In the genomic region with DNA sequence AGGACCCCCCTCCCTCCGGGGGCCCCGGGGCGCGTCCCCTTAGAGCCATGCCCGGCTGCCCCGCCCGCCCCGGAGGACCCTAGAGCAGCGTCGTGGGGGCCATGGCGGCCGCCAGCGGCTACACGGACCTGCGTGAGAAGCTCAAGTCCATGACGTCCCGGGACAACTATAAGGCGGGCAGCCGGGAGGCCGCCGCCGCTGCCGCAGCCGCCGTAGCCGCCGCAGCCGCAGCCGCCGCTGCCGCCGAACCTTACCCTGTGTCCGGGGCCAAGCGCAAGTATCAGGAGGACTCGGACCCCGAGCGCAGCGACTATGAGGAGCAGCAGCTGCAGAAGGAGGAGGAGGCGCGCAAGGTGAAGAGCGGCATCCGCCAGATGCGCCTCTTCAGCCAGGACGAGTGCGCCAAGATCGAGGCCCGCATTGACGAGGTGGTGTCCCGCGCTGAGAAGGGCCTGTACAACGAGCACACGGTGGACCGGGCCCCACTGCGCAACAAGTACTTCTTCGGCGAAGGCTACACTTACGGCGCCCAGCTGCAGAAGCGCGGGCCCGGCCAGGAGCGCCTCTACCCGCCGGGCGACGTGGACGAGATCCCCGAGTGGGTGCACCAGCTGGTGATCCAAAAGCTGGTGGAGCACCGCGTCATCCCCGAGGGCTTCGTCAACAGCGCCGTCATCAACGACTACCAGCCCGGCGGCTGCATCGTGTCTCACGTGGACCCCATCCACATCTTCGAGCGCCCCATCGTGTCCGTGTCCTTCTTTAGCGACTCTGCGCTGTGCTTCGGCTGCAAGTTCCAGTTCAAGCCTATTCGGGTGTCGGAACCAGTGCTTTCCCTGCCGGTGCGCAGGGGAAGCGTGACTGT, we compare ENCODE assay signal across 8 cellular contexts. TPM values are rescaled to one million over a fixed set of nuclear protein-coding genes. Genes with fewer than 3 reads are reported as not detected.
DNase-seq lines count a peak whose midpoint lies in the region; ATAC-seq lines count a peak whose summit lies in the region.

No MANE protein-coding gene starts in this region.

- H3K27ac ChIP-seq in mesodermal cell (ENCODE audit: low read depth, low read length, severe bottlenecking): peak overlapping the region; percentile 99

- no peaks in the 10 kb centered on the region for H3K9me3 ChIP-seq in mesodermal cell (ENCODE audit: control insufficient read depth, low read length)

- no peak for ATAC-seq in GM19463 (IDR thresholded peaks at IDR 0.05; ENCODE audit: unreplicated experiment)

- WGBS in mesodermal cell (ENCODE audit: insufficient coverage in 2 of 2), 2 experiments: 2 to 3% methylated on average over 73 to 87 of the region's 91 CpGs

- peaks cover 21% of the 10 kb centered on the region for H3K4me1 ChIP-seq in mesodermal cell (ENCODE audit: control insufficient read depth, insufficient read depth, low read length, poor library complexity, severe bottlenecking)

- H3K36me3 ChIP-seq in mesodermal cell (ENCODE audit: control insufficient read depth, insufficient read depth, low read length): peaks cover 39% of the 10 kb centered on the region

- peak overlapping the region; percentile 80 for H3K4me3 ChIP-seq in mesodermal cell (ENCODE audit: extremely low read depth, insufficient read depth, low read length, poor library complexity, severe bottlenecking)

- DNase-seq in NCI-H748 (lab: John Stamatoyannopoulos, UW; ENCODE audit: unreplicated experiment) (peak; percentile 63), NCI-H748 treated with DMSO at 0.1 percent for 48 hours (lab: John Stamatoyannopoulos, UW) (no peak), LHCN-M2 (ENCODE audit: low read depth) (peak; percentile 38)
- peak; percentile 82 for DNase-seq in activated CD8-positive, alpha-beta memory T cell treated with anti-CD3 and anti-CD28 coated beads for 24 hours
- DNase-seq in effector CD8-positive, alpha-beta T cell (lab: John Stamatoyannopoulos, UW): peak; percentile 63
- DNase-seq in stimulated activated CD8-positive, alpha-beta memory T cell treated with anti-CD3 and anti-CD28 coated beads, Interleukin-15, amount 100 ng/mL, for 48 hours (ENCODE audit: low read depth in 2 of 2): peak; percentile 45 to 65

RNA-seq across cellular contexts. Expression of gene ALKBH5, which starts 0.7 kb away (rescaled TPM):
- 115 and 123 TPM in 2 replicates for total RNA-seq in LHCN-M2 (2014; rRNA removed)
- 60.0 TPM for polyA plus RNA-seq in LHCN-M2 (2012)
- polyA plus RNA-seq in mesodermal cell (2013, experiment 1 of 2): 43.3 TPM
- polyA plus RNA-seq in mesodermal cell (2013, experiment 2 of 2): 39.0 TPM

RNA-seq across cellular contexts. Expression of gene LLGL1, which starts 41.1 kb away (rescaled TPM):
- total RNA-seq in LHCN-M2 (2014; rRNA removed): 53.3 and 53.7 TPM in 2 replicates
- 26.6 TPM for polyA plus RNA-seq in LHCN-M2 (2012)
- 64.1 TPM for polyA plus RNA-seq in mesodermal cell (2013, experiment 1 of 2)
- polyA plus RNA-seq in mesodermal cell (2013, experiment 2 of 2): 52.4 TPM
